ENCODE assay signal across 1 cellular context in the genomic region with DNA sequence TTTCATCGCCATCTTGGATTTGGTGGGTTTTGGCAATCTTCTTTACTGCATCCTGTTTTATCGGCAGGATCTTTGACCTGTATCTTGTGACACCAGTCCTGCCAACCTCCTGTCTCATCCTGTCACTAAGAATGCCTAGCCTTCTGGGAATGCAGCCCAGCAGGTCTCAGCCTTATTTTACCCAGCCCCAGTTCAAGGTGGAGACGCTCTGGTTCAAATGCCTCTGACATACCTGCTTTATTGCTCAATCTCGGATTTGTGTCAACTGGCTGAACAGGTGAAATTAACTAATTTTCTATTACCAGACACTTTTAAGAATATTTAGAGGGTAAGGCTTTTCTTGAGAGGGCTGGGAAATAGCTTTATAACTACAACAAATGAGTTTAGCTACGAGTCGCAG.
TF ChIP-seq lines count a peak whose summit lies in the region.

No MANE protein-coding gene starts in this region.

TF ChIP-seq in IMR-90, 13 proteins besides CTCF, POLR2A, EP300 and RAD21:
- TF ChIP-seq CEBPB (IDR thresholded peaks at IDR 0.05; ENCODE audit: low read depth, low read length), result peak; percentile 29
- TF ChIP-seq SMC3 (IDR thresholded peaks at IDR 0.05; ENCODE audit: low read depth, low read length), result no peak
- no peak for TF ChIP-seq RFX5 (IDR thresholded peaks at IDR 0.05; ENCODE audit: low read depth, low read length)
- TF ChIP-seq, protein P1, sequence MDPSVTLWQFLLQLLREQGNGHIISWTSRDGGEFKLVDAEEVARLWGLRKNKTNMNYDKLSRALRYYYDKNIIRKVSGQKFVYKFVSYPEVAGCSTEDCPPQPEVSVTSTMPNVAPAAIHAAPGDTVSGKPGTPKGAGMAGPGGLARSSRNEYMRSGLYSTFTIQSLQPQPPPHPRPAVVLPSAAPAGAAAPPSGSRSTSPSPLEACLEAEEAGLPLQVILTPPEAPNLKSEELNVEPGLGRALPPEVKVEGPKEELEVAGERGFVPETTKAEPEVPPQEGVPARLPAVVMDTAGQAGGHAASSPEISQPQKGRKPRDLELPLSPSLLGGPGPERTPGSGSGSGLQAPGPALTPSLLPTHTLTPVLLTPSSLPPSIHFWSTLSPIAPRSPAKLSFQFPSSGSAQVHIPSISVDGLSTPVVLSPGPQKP (IDR thresholded peaks at IDR 0.05; ENCODE audit: borderline replicate concordance, low read depth, low read length), result no peak
- TF ChIP-seq NFE2L2 (IDR thresholded peaks at IDR 0.05; ENCODE audit: low read depth, low read length), result no peak
